Comparison of ENCODE assay signal across 8 cellular contexts in the genomic region with DNA sequence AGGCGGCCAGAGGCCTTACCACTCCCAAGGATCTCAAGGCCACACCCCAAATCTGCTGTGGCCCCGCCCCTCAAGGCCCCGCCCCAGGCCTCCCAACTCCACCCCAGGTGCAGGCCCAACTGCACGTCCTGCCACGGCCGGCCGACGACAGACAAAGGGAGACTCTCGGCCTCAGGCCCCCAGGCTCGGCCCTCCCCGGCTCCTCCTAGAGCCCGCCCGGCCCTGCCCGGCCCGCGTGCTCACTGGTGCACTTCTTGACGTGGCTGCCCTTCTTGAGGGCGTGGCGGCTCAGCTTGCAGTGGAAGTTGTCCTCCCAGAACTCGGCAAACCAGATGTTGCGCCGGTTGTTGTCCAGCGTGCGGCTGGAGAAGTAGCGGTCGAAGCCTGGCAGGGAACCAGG.
A peak's percentile ranks its signal among the peaks of the same experiment; 100 is the strongest.
DNase-seq lines count a peak whose midpoint lies in the region; ATAC-seq and TF ChIP-seq lines count a peak whose summit lies in the region.

No MANE protein-coding gene starts in this region.

- peaks cover 7 to 10% of the 10 kb centered on the region in 2 donors for H3K4me1 Mint-ChIP-seq in natural killer cell

- peak; percentile 40 for DNase-seq in stimulated activated CD4-positive, alpha-beta T cell treated with anti-CD3 and anti-CD28 coated beads, Interleukin-15, amount 100 ng/mL, for 24 hours
- DNase-seq in stimulated activated CD4-positive, alpha-beta T cell treated with anti-CD3 and anti-CD28 coated beads, Interleukin-4, amount 100 ng/mL, for 1 hour, result no peak
- DNase-seq in astrocyte of the spinal cord (ENCODE audit: low read depth, low spot score) (peak; percentile 41), kidney tubule cell (ENCODE audit: low spot score) (peak; percentile 79), natural killer cell (no peak)

- H3K36me3 Mint-ChIP-seq in natural killer cell, result no peaks in the 10 kb centered on the region

- TF ChIP-seq CTCF in astrocyte of the spinal cord (IDR thresholded peaks at IDR 0.05; ENCODE audit: low read depth, low read length) (no peak), natural killer cell (IDR thresholded peaks at IDR 0.05) (no peak)

- H3K27ac Mint-ChIP-seq in natural killer cell, result no peak overlapping the region

- no peaks in the 10 kb centered on the region for H3K9me3 Mint-ChIP-seq in natural killer cell

- intact Hi-C loops in natural killer cell (cut with micrococcal nuclease), result no loop called here

- ATAC-seq in HG02938 (IDR thresholded peaks at IDR 0.05; ENCODE audit: unreplicated experiment) (no peak), natural killer cell (no peak), HG03342 (IDR thresholded peaks at IDR 0.05; ENCODE audit: unreplicated experiment) (no peak), HG02763 (IDR thresholded peaks at IDR 0.05; ENCODE audit: unreplicated experiment) (no peak)

- no peak overlapping the region for H3K4me3 Mint-ChIP-seq in natural killer cell

- H3K4me3 ChIP-seq in astrocyte of the spinal cord (ENCODE audit: low read depth, low read length), result no peak overlapping the region

- H3K27me3 Mint-ChIP-seq in natural killer cell (ENCODE audit: low read depth in 2 of 2), result peaks cover 22 to 33% of the 10 kb centered on the region in 2 donors

- in situ Hi-C loops in astrocyte of the spinal cord (cut with HindIII; ENCODE audit: low sequenced_read_pairs), result no loop called here

Comparison
In these comparisons a context has a peak if more than half of its experiments do, and no peak if none do; other contexts are left out.
1. DNase-seq: peak in stimulated activated CD4-positive, alpha-beta T cell treated with anti-CD3 and anti-CD28 coated beads, Interleukin-15, amount 100 ng/mL, for 24 hours (single experiment), astrocyte of the spinal cord (single experiment) and kidney tubule cell (single experiment); none in stimulated activated CD4-positive, alpha-beta T cell treated with anti-CD3 and anti-CD28 coated beads, Interleukin-4, amount 100 ng/mL, for 1 hour (single experiment) and natural killer cell (single experiment).